Comparison of ENCODE assay signal across 16 cellular contexts in genomic region chr7:131336956-131337355, GRCh38. TPM values are rescaled to one million over a fixed set of nuclear protein-coding genes. Genes with fewer than 3 reads are reported as not detected.
DNase-seq lines count a peak whose midpoint lies in the region; ATAC-seq and TF ChIP-seq lines count a peak whose summit lies in the region.
"Had no signal": no experiment of that assay in that cellular context is flagged by ENCODE, and none has a peak within 500 bp of the region (broad histone marks: within the 10 kb centered on the region; RNA-seq: fewer than 3 reads in every experiment).

No MANE protein-coding gene starts in this region.

- BruUV-seq in mammary epithelial cell (replicated peaks; lab: Mats Ljungman, UMichigan), result no TSS peak

- no peak overlapping the region for H3K9ac ChIP-seq in mammary epithelial cell (ENCODE audit: insufficient read depth, low read length)
- no peak overlapping the region for H3K9ac ChIP-seq in mesendoderm (ENCODE audit: low read length)

- WGBS in mammary epithelial cell (ENCODE audit: low coverage, missing lambda C conversion rate), result 93% methylated on average over 2 of the region's 2 CpGs
- no CpG with 5 or more reads among the region's 2 CpGs for WGBS in mesendoderm (ENCODE audit: extremely low coverage, insufficient coverage, low lambda C conversion rate)

- peaks cover 4% of the 10 kb centered on the region for H3K36me3 ChIP-seq in mammary epithelial cell (ENCODE audit: insufficient read depth, low read length)
- no peaks in the 10 kb centered on the region for H3K36me3 ChIP-seq in mesendoderm (ENCODE audit: control insufficient read depth, insufficient read depth, low read length)
- H3K36me3 ChIP-seq: sigmoid colon had no signal

- no peak overlapping the region for H2BK5ac ChIP-seq in mesendoderm (ENCODE audit: low read length)

- dilution Hi-C loops in mammary epithelial cell (cut with HindIII; ENCODE audit: low sequenced_read_pairs), result no loop called here

- H3K4me1 ChIP-seq in mammary epithelial cell (ENCODE audit: insufficient read depth, low read length) (no peaks in the 10 kb centered on the region), mesendoderm (ENCODE audit: control insufficient read depth, low read depth, low read length) (no peaks in the 10 kb centered on the region)

- no peak overlapping the region for H3K18ac ChIP-seq in mesendoderm (ENCODE audit: low read length)

- H3K27me3 ChIP-seq in mammary epithelial cell (ENCODE audit: insufficient read depth, low read length), result no peaks in the 10 kb centered on the region
- H3K27me3 ChIP-seq in mesendoderm (ENCODE audit: insufficient read depth, low read length, poor library complexity), result no peaks in the 10 kb centered on the region
- H3K27me3 ChIP-seq: ascending aorta, heart right ventricle, sigmoid colon had no signal

- no peak overlapping the region for H2AFZ ChIP-seq in mammary epithelial cell (ENCODE audit: low read depth, low read length)

- H3K9me3 Mint-ChIP-seq in activated CD4-positive, alpha-beta T cell treated with anti-CD3 and anti-CD28 coated beads, Interleukin-2, amount 10 ng/mL, durations not matched to agents 7 days and 5 days, result peaks cover 42% of the 10 kb centered on the region

- no peak overlapping the region for H3K23ac ChIP-seq in mesendoderm (ENCODE audit: low read length)

- peaks cover 5% of the 10 kb centered on the region for H3K4me1 Mint-ChIP-seq in activated CD4-positive, alpha-beta T cell treated with anti-CD3 and anti-CD28 coated beads, Interleukin-2, amount 10 ng/mL, durations not matched to agents 7 days and 5 days

- H3K27ac ChIP-seq in mammary epithelial cell (ENCODE audit: insufficient read depth, low read depth, low read length), result no peak overlapping the region
- no peak overlapping the region for H3K27ac ChIP-seq in mesendoderm (ENCODE audit: low read depth, low read length)
- H3K27ac ChIP-seq: ascending aorta, heart right ventricle, sigmoid colon had no signal

- peak overlapping the region; percentile 13 for H3K27ac Mint-ChIP-seq in activated CD4-positive, alpha-beta T cell treated with anti-CD3 and anti-CD28 coated beads, Interleukin-2, amount 10 ng/mL, durations not matched to agents 7 days and 5 days
- H3K27ac Mint-ChIP-seq: activated T-helper 1 cell treated with anti-CD3 and anti-CD28 coated beads, Interleukin-12 subunit alpha, Interleukin-12 subunit beta, Interleukin-2, Interleukin-4 antibody, amounts not matched to agents 30 ng/mL and 10 ng/mL and 1 ng/mL, durations not matched to agents 14 hours and 24 hours and 36 hours had no signal

- no peak overlapping the region for H2AK5ac ChIP-seq in mesendoderm (ENCODE audit: low read length)

- intact Hi-C loops in mammary epithelial cell (cut with micrococcal nuclease), result no loop called here

- no peak overlapping the region for H3K4me2 ChIP-seq in mammary epithelial cell (ENCODE audit: insufficient read depth, low read depth, low read length)
- H3K4me2 ChIP-seq in mesendoderm (ENCODE audit: low read length), result no peak overlapping the region

- no peak for ATAC-seq in stimulated activated naive CD8-positive, alpha-beta T cell treated with anti-CD3 and anti-CD28 coated beads, Interleukin-15, Interleukin-2, amounts not matched to agents 100 U/mL and 50 U/mL, for 24 hours
- no peak for ATAC-seq in HG02973 (IDR thresholded peaks at IDR 0.05; ENCODE audit: unreplicated experiment)
- ATAC-seq: heart right ventricle, left ventricle myocardium superior had no signal

- H3K27me3 Mint-ChIP-seq in activated CD4-positive, alpha-beta T cell treated with anti-CD3 and anti-CD28 coated beads, Interleukin-2, amount 10 ng/mL, durations not matched to agents 7 days and 5 days, result no peaks in the 10 kb centered on the region

- POLR2A ChIA-PET in activated CD4-positive, alpha-beta T cell treated with anti-CD3 and anti-CD28 coated beads, Interleukin-2, amount 10 ng/mL, durations not matched to agents 7 days and 5 days (lab: Charles Lee), result no interaction called here

- H3K4ac ChIP-seq in mesendoderm (ENCODE audit: low read depth, low read length), result no peak overlapping the region

- no peak for TF ChIP-seq CTCF in mammary epithelial cell (conservative IDR thresholded peaks at IDR 0.05 in 1 of 2, IDR thresholded peaks at IDR 0.05 in 1 of 2; ENCODE audit: extremely low read depth in 1 of 2, insufficient read depth in 1 of 2, low read depth in 1 of 2, low read length in 2 of 2)

- no peak overlapping the region for H3K4me3 Mint-ChIP-seq in activated CD4-positive, alpha-beta T cell treated with anti-CD3 and anti-CD28 coated beads, Interleukin-2, amount 10 ng/mL, durations not matched to agents 7 days and 5 days
- H3K4me3 Mint-ChIP-seq: activated T-helper 1 cell treated with anti-CD3 and anti-CD28 coated beads, Interleukin-12 subunit alpha, Interleukin-12 subunit beta, Interleukin-2, Interleukin-4 antibody, amounts not matched to agents 30 ng/mL and 10 ng/mL and 1 ng/mL, durations not matched to agents 14 hours and 24 hours and 36 hours had no signal

- no peak overlapping the region for H3K4me3 ChIP-seq in mammary epithelial cell (replicated peaks in 1 of 3; ENCODE audit: insufficient read depth in 1 of 3, low read depth in 2 of 3, low read length in 3 of 3)
- H3K4me3 ChIP-seq in mesendoderm (ENCODE audit: low read length), result no peak overlapping the region
- H3K4me3 ChIP-seq: ascending aorta, heart right ventricle, sigmoid colon had no signal

- H3K36me3 Mint-ChIP-seq in activated CD4-positive, alpha-beta T cell treated with anti-CD3 and anti-CD28 coated beads, Interleukin-2, amount 10 ng/mL, durations not matched to agents 7 days and 5 days (ENCODE audit: low read depth), result peaks cover 52% of the 10 kb centered on the region

- peaks cover 3% of the 10 kb centered on the region for H3K79me1 ChIP-seq in mesendoderm (ENCODE audit: low read length)

- H3K56ac ChIP-seq in mesendoderm (ENCODE audit: low read length), result no peak overlapping the region

- in situ Hi-C loops in mammary epithelial cell (cut with MboI; ENCODE audit: low sequenced_read_pairs in 2 of 2), result no loop called here

- H2BK120ac ChIP-seq in mesendoderm (ENCODE audit: low read depth, low read length), result no peak overlapping the region

- peaks cover 11% of the 10 kb centered on the region for H3K9me3 ChIP-seq in mammary epithelial cell (replicated peaks; ENCODE audit: insufficient read depth, low read length)

- no peak overlapping the region for H2BK15ac ChIP-seq in mesendoderm (replicated peaks; ENCODE audit: low read depth)

- H4K8ac ChIP-seq in mesendoderm (ENCODE audit: low read depth, low read length), result no peak overlapping the region

- CTCF ChIA-PET in activated CD4-positive, alpha-beta T cell treated with anti-CD3 and anti-CD28 coated beads, Interleukin-2, amount 10 ng/mL, durations not matched to agents 7 days and 5 days (lab: Charles Lee), result no interaction called here
- CTCF ChIA-PET in mammary epithelial cell (lab: Charles Lee; ENCODE audit: low non-redundant PET), result no interaction called here

- H4K20me1 ChIP-seq in mammary epithelial cell (ENCODE audit: insufficient read depth, low read length), result no peaks in the 10 kb centered on the region

- H3K79me2 ChIP-seq in mammary epithelial cell (ENCODE audit: insufficient read depth, low read length) (peaks cover 91% of the 10 kb centered on the region), mesendoderm (ENCODE audit: control insufficient read depth, insufficient read depth, low read length) (peaks cover 47% of the 10 kb centered on the region)

- DNase-seq in activated CD4-positive, alpha-beta T cell treated with anti-CD3 and anti-CD28 coated beads, Interleukin-2, amount 10 ng/mL, durations not matched to agents 7 days and 5 days, result no peak
- DNase-seq in activated CD4-positive, alpha-beta T cell treated with anti-CD3 and anti-CD28 coated beads for 4 hours, result no peak
- DNase-seq in NCI-H69 (lab: John Stamatoyannopoulos, UW), result peak; percentile 39
- peak; percentile 25 for DNase-seq in mammary epithelial cell
- DNase-seq in mesendoderm, result peak; percentile 58
- DNase-seq in NCI-H524 (lab: John Stamatoyannopoulos, UW), result no peak
- DNase-seq in stimulated activated naive CD8-positive, alpha-beta T cell treated with anti-CD3 and anti-CD28 coated beads, Interleukin-15, Interleukin-2, amounts not matched to agents 100 U/mL and 50 U/mL, for 24 hours, result no peak
- DNase-seq: activated CD4-positive, alpha-beta T cell treated with anti-CD3 and anti-CD28 coated beads for 48 hours; heart right ventricle; left ventricle myocardium superior; NCI-H2029; sigmoid colon; stimulated activated naive CD4-positive, alpha-beta T cell had no signal

- no peak overlapping the region for H4K5ac ChIP-seq in mesendoderm (ENCODE audit: low read length)

RNA-seq across cellular contexts. Expression of gene MKLN1, which starts 9.3 kb away (rescaled TPM):
- 10 to 100 TPM; 36.8 to 40.1 TPM for total RNA-seq in activated CD4-positive, alpha-beta T cell treated with anti-CD3 and anti-CD28 coated beads, Interleukin-2, amount 10 ng/mL, durations not matched to agents 7 days and 5 days
- total RNA-seq in mammary epithelial cell, result 10 to 100 TPM; 33.9 to 38.0 TPM
- 19.2 TPM for polyA plus RNA-seq in mammary epithelial cell
- polyA minus RNA-seq in mammary epithelial cell, result 43.3 TPM
- 24.2 TPM for polyA plus RNA-seq in mesendoderm (2013, experiment 1 of 2)
- 25.2 TPM for polyA plus RNA-seq in mesendoderm (2013, experiment 2 of 2)

Comparison
In these comparisons a context has a peak if more than half of its experiments do, and no peak if none do; other contexts are left out.
1. DNase-seq: peak in NCI-H69 (single experiment), mammary epithelial cell (single experiment) and mesendoderm (single experiment); none in activated CD4-positive, alpha-beta T cell treated with anti-CD3 and anti-CD28 coated beads, Interleukin-2, amount 10 ng/mL, durations not matched to agents 7 days and 5 days (single experiment), activated CD4-positive, alpha-beta T cell treated with anti-CD3 and anti-CD28 coated beads for 4 hours (0 of 2), NCI-H524 (0 of 2) and stimulated activated naive CD8-positive, alpha-beta T cell treated with anti-CD3 and anti-CD28 coated beads, Interleukin-15, Interleukin-2, amounts not matched to agents 100 U/mL and 50 U/mL, for 24 hours (single experiment).